Comparison of ENCODE assay signal across 1 cellular context in the genomic region with DNA sequence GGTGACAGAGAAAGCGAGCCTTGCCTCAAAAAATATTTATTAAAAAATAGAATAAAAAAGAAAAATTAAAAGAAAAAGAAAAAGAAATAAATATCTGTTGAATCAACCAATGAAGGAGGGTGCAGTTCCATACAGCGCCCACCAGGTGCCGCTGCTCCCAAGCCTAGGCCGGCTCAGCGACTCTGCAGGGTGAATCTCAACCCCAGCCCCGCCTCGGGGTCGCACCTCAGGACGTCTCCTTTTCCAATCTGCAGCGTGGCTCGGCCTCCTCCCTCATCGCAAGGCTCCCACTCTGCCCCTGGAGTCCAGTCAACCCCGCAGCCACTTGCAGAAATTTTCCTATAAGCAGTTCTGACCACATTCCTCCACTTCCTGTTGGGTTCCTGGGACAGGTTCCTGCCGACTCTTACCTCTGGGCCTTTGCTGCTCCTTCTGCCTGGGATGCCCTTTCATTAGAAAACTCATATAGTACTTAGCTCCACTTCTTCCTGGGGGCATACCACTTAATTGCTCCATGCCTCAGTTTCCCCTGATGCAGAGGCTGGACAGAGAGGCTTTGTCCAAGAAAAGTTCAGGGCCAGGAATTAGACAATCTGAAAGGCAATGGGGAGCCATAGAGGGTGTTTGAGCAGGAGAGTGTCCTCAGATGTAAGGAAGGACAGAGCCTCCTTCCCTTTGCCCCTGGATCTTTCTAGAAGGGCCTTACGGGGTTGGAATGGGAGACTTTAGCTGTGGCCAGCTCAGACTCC.
A peak's percentile ranks its signal among the peaks of the same experiment; 100 is the strongest.
TF ChIP-seq lines count a peak whose summit lies in the region.

No MANE protein-coding gene starts in this region.

TF ChIP-seq in H1, 55 proteins besides CTCF, POLR2A, EP300 and RAD21:
- TF ChIP-seq KDM1A (IDR thresholded peaks at IDR 0.05; ENCODE audit: borderline replicate concordance, low read length) (peak; percentile 99), CREB1 (IDR thresholded peaks at IDR 0.05) (no peak), CHD1 (IDR thresholded peaks at IDR 0.05; ENCODE audit: low read depth, low read length) (no peak), JUN (IDR thresholded peaks at IDR 0.05; ENCODE audit: low read depth, low read length) (no peak), HDAC2 (IDR thresholded peaks at IDR 0.05; ENCODE audit: borderline replicate concordance in 1 of 2, low read depth in 2 of 2, low read length in 2 of 2) (peak in 1 of 2 experiments; percentile 95; a peak in 2 of 4 replicates), TAF1 (IDR thresholded peaks at IDR 0.05; ENCODE audit: low read depth, low read length) (no peak), JUND (IDR thresholded peaks at IDR 0.05; ENCODE audit: low read length) (0 out of 2 replicates have a peak, but pooled peaks have one; percentile 6)
